In genomic region chr17:36937961-36938565, GRCh38 we compare ENCODE assay signal across 8 cellular contexts. TPM values are rescaled to one million over a fixed set of nuclear protein-coding genes. Genes with fewer than 3 reads are reported as not detected.
DNase-seq lines count a peak whose midpoint lies in the region; ATAC-seq, FAIRE-seq and TF ChIP-seq lines count a peak whose summit lies in the region.
"Had no signal": no experiment of that assay in that cellular context is flagged by ENCODE, and none has a peak within 500 bp of the region (broad histone marks: within the 10 kb centered on the region; RNA-seq: fewer than 3 reads in every experiment).

No MANE protein-coding gene starts in this region.

- peaks cover 91% of the 10 kb centered on the region for H3K27me3 ChIP-seq in bronchial epithelial cell (ENCODE audit: control insufficient read depth, insufficient read depth, low read length)

- H3K36me3 ChIP-seq in bronchial epithelial cell (ENCODE audit: control insufficient read depth, insufficient read depth, low read length): no peaks in the 10 kb centered on the region

- H3K9me3 Mint-ChIP-seq in naive thymus-derived CD8-positive, alpha-beta T cell: peaks cover 0 to 5% (median 0%) of the 10 kb centered on the region in 9 donors

- peak overlapping the region; percentile 37 for H3K4me3 ChIP-seq in Jurkat, Clone E6-1 (ENCODE audit: low read length)
- H3K4me3 ChIP-seq in bronchial epithelial cell (ENCODE audit: low read depth, low read length): no peak overlapping the region

- ATAC-seq in naive thymus-derived CD8-positive, alpha-beta T cell: peak; percentile 14 to 31
- ATAC-seq in GM21515 (IDR thresholded peaks at IDR 0.05; ENCODE audit: unreplicated experiment) (no peak), GM18870 (IDR thresholded peaks at IDR 0.05; ENCODE audit: unreplicated experiment) (no peak)

- H3K27ac Mint-ChIP-seq in naive thymus-derived CD8-positive, alpha-beta T cell: peak overlapping the region in 3 of 10 donors; percentile 37 to 84 (median 43)

- H3K4me1 Mint-ChIP-seq in naive thymus-derived CD8-positive, alpha-beta T cell: peaks cover 28 to 85% (median 66%) of the 10 kb centered on the region in 4 donors

- no peak for FAIRE-seq in bronchial epithelial cell (lab: Jason Lieb, UNC)

- H3K36me3 Mint-ChIP-seq in naive thymus-derived CD8-positive, alpha-beta T cell: peaks cover 0 to 9% (median 0%) of the 10 kb centered on the region in 3 donors

- peak; percentile 33 for DNase-seq in EH (ENCODE audit: low read depth)
- no peak for DNase-seq in Jurkat, Clone E6-1 (ENCODE audit: low read depth, low spot score)
- peak; percentile 20 for DNase-seq in bronchial epithelial cell (ENCODE audit: low read depth)
- peak in 2 of 10 donors; percentile 30 to 35 for DNase-seq in naive thymus-derived CD8-positive, alpha-beta T cell
- no peak for DNase-seq in stimulated activated CD4-positive, alpha-beta T cell treated with anti-CD3 and anti-CD28 coated beads, Interleukin-2, amount 100 ng/mL, for 48 hours
- DNase-seq: NCI-H510A had no signal

- no peak for TF ChIP-seq CTCF in bronchial epithelial cell (IDR thresholded peaks at IDR 0.05; ENCODE audit: insufficient read depth, low read length, severe bottlenecking)

- POLR2A ChIA-PET in naive thymus-derived CD8-positive, alpha-beta T cell (lab: Charles Lee): interaction anchor here (0.6 to 4.2 kb wide), 2 partner anchors 10 to 74 kb away, joined by 3 to 22 read pairs; partner anchors contain the start of gene AATF

- peaks cover 44 to 85% (median 60%) of the 10 kb centered on the region in 5 donors for H3K27me3 Mint-ChIP-seq in naive thymus-derived CD8-positive, alpha-beta T cell

- H3K4me3 Mint-ChIP-seq in naive thymus-derived CD8-positive, alpha-beta T cell: peak overlapping the region; percentile 65 to 87 (median 83)

RNA-seq across cellular contexts. Expression of gene LHX1, which starts 0.8 kb away (rescaled TPM):
- 1.6 TPM for polyA plus RNA-seq in Jurkat, Clone E6-1 (2012; ENCODE audit: insufficient read depth, insufficient read length)
- total RNA-seq in bronchial epithelial cell: not detected in 2 replicates
- not detected for total RNA-seq in naive thymus-derived CD8-positive, alpha-beta T cell
- not detected for polyA plus RNA-seq in naive thymus-derived CD8-positive, alpha-beta T cell

RNA-seq across cellular contexts. Expression of gene AATF, which starts 10.7 kb away (rescaled TPM):
- polyA plus RNA-seq in Jurkat, Clone E6-1 (2012; ENCODE audit: insufficient read depth, insufficient read length): 88.6 TPM
- total RNA-seq in bronchial epithelial cell: 47.5 and 54.0 TPM in 2 replicates
- 10 to 100 TPM; 59.7 to 65.0 TPM for total RNA-seq in naive thymus-derived CD8-positive, alpha-beta T cell
- 10 to 100 TPM; 64.2 to 89.7 (median 69.9) TPM for polyA plus RNA-seq in naive thymus-derived CD8-positive, alpha-beta T cell

Comparison
In these comparisons a context has a peak if more than half of its experiments do, and no peak if none do; other contexts are left out.
1. DNase-seq: peak in EH (single experiment) and bronchial epithelial cell (single experiment); none in Jurkat, Clone E6-1 (single experiment) and stimulated activated CD4-positive, alpha-beta T cell treated with anti-CD3 and anti-CD28 coated beads, Interleukin-2, amount 100 ng/mL, for 48 hours (0 of 2).
2. ATAC-seq: peak in naive thymus-derived CD8-positive, alpha-beta T cell (2 of 2); none in GM21515 (single experiment) and GM18870 (single experiment).